ENCODE assay signal across 1 cellular context in the genomic region with DNA sequence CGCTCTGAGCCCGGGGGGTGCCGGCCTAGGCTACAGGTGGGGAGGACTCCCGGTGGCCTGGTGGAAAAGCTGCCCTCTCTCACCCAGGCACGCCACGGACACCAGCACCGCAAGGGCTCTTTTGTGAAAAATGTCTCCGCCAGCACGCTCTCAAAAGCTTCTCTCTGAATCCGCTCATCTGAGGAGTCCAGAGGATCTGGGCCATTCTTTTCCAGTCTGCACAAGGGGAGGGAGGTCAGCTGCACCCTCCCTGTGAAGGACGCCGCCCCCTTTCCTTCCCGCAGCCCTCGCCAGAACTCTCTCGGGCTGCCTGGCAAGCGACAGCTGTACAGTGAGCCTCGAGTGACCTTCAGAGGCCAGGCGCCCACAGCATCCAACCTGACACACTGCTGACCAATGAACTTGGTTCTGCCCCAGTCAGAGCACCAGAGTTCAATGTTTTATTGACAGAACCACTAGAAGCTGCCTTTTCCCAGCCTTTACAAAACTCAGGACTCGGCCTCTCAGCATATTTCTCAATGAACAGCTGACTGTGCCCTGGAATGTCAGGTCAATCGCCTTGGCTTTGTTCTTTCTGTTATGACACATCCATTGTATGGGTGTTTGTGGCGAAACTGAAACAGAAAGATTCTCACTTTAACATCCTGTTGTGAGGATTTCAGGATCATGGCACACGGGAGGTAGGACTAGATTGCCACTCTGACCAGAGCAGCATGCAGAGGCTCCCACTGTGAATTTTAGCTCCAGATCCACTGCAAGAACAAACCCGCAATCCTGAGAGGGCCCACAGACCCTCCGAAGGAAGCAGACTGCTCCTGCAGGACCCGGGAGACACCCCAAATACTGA.
TF ChIP-seq lines count a peak whose summit lies in the region.

No MANE protein-coding gene starts in this region.

TF ChIP-seq in GM12878, 131 proteins besides CTCF, POLR2A, EP300 and RAD21 (continued from another document):
- TF ChIP-seq SIN3A (IDR thresholded peaks at IDR 0.05; ENCODE audit: low read depth, low read length) (no peak), NBN (IDR thresholded peaks at IDR 0.05) (0 out of 2 replicates have a peak, but pooled peaks have one; percentile 38), TCF12 (IDR thresholded peaks at IDR 0.05; ENCODE audit: low read depth, low read length) (peak; percentile 60; the same call in 1 of the 2 replicates), IKZF2 (IDR thresholded peaks at IDR 0.05) (peak; percentile 68 to 70; a peak in 2 of 4 replicates), SIX5 (IDR thresholded peaks at IDR 0.05; ENCODE audit: low read depth, low read length, severe bottlenecking) (no peak), HDGF (IDR thresholded peaks at IDR 0.05) (peak; percentile 30; the same call in 1 of the 2 replicates), ATF7 (IDR thresholded peaks at IDR 0.05; ENCODE audit: low read depth) (0 out of 2 replicates have a peak, but pooled peaks have one; percentile 18), SRF (IDR thresholded peaks at IDR 0.05; ENCODE audit: low read depth in 2 of 2, low read length in 2 of 2) (no peak), GATAD2B (conservative IDR thresholded peaks at IDR 0.05; ENCODE audit: low read depth) (peak; percentile 52), TCF3 (IDR thresholded peaks at IDR 0.05; ENCODE audit: borderline replicate concordance, insufficient read depth, low read depth, low read length) (no peak), MTA2 (IDR thresholded peaks at IDR 0.05; ENCODE audit: low read depth) (no peak), BHLHE40 (IDR thresholded peaks at IDR 0.05; ENCODE audit: borderline replicate concordance in 1 of 2, low read depth in 2 of 2, low read length in 1 of 2) (0 out of 4 replicates have a peak, but pooled peaks of 1 of the 2 experiments have one; percentile 3), LARP7 (IDR thresholded peaks at IDR 0.05) (peak; percentile 17; the same call in 1 of the 2 replicates), IKZF1 (conservative IDR thresholded peaks at IDR 0.05) (peak; percentile 71), DPF2 (IDR thresholded peaks at IDR 0.05) (peak; percentile 34; the same call in 1 of the 2 replicates), NR2F1 (conservative IDR thresholded peaks at IDR 0.05) (peak; percentile 64)
- TF ChIP-seq, protein P1, sequence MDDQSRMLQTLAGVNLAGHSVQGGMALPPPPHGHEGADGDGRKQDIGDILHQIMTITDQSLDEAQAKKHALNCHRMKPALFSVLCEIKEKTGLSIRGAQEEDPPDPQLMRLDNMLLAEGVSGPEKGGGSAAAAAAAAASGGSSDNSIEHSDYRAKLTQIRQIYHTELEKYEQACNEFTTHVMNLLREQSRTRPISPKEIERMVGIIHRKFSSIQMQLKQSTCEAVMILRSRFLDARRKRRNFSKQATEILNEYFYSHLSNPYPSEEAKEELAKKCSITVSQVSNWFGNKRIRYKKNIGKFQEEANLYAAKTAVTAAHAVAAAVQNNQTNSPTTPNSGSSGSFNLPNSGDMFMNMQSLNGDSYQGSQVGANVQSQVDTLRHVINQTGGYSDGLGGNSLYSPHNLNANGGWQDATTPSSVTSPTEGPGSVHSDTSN (IDR thresholded peaks at IDR 0.05; ENCODE audit: insufficient replicate concordance, low read depth, low read length) = peak; percentile 3
- TF ChIP-seq, protein P2, sequence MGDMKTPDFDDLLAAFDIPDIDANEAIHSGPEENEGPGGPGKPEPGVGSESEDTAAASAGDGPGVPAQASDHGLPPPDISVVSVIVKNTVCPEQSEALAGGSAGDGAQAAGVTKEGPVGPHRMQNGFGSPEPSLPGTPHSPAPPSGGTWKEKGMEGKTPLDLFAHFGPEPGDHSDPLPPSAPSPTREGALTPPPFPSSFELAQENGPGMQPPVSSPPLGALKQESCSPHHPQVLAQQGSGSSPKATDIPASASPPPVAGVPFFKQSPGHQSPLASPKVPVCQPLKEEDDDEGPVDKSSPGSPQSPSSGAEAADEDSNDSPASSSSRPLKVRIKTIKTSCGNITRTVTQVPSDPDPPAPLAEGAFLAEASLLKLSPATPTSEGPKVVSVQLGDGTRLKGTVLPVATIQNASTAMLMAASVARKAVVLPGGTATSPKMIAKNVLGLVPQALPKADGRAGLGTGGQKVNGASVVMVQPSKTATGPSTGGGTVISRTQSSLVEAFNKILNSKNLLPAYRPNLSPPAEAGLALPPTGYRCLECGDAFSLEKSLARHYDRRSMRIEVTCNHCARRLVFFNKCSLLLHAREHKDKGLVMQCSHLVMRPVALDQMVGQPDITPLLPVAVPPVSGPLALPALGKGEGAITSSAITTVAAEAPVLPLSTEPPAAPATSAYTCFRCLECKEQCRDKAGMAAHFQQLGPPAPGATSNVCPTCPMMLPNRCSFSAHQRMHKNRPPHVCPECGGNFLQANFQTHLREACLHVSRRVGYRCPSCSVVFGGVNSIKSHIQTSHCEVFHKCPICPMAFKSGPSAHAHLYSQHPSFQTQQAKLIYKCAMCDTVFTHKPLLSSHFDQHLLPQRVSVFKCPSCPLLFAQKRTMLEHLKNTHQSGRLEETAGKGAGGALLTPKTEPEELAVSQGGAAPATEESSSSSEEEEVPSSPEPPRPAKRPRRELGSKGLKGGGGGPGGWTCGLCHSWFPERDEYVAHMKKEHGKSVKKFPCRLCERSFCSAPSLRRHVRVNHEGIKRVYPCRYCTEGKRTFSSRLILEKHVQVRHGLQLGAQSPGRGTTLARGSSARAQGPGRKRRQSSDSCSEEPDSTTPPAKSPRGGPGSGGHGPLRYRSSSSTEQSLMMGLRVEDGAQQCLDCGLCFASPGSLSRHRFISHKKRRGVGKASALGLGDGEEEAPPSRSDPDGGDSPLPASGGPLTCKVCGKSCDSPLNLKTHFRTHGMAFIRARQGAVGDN (IDR thresholded peaks at IDR 0.05) = peak; percentile 67; the same call in 1 of the 2 replicates
- TF ChIP-seq, protein P3, sequence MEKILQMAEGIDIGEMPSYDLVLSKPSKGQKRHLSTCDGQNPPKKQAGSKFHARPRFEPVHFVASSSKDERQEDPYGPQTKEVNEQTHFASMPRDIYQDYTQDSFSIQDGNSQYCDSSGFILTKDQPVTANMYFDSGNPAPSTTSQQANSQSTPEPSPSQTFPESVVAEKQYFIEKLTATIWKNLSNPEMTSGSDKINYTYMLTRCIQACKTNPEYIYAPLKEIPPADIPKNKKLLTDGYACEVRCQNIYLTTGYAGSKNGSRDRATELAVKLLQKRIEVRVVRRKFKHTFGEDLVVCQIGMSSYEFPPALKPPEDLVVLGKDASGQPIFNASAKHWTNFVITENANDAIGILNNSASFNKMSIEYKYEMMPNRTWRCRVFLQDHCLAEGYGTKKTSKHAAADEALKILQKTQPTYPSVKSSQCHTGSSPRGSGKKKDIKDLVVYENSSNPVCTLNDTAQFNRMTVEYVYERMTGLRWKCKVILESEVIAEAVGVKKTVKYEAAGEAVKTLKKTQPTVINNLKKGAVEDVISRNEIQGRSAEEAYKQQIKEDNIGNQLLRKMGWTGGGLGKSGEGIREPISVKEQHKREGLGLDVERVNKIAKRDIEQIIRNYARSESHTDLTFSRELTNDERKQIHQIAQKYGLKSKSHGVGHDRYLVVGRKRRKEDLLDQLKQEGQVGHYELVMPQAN (conservative IDR thresholded peaks at IDR 0.05) = no peak
